1 cellular context compared by ENCODE assay signal in genomic region chr19:33224694-33225457, GRCh38.
TF ChIP-seq lines count a peak whose summit lies in the region.

No MANE protein-coding gene starts in this region.

TF ChIP-seq in HepG2, 621 proteins besides CTCF, POLR2A, EP300 and RAD21 (continued from another document and continues in another):
- TF ChIP-seq ZC3H4 (CRISPR knock-in tag; IDR thresholded peaks at IDR 0.05; ENCODE audit: borderline replicate concordance) (no peak), PATZ1 (CRISPR knock-in tag; IDR thresholded peaks at IDR 0.05) (peak; percentile 71), TERF1 (CRISPR knock-in tag; IDR thresholded peaks at IDR 0.05) (no peak), FOXA1 (IDR thresholded peaks at IDR 0.05) (no peak), FOXA1 (CRISPR knock-in tag; IDR thresholded peaks at IDR 0.05) (no peak), SCMH1 (CRISPR knock-in tag; IDR thresholded peaks at IDR 0.05; ENCODE audit: borderline replicate concordance) (no peak), ZNF484 (CRISPR knock-in tag; IDR thresholded peaks at IDR 0.05; ENCODE audit: borderline replicate concordance, low read depth) (no peak), ZNF232 (CRISPR knock-in tag; IDR thresholded peaks at IDR 0.05; ENCODE audit: borderline replicate concordance) (no peak), SNAPC4 (CRISPR knock-in tag; IDR thresholded peaks at IDR 0.05) (no peak), MEIS1 (CRISPR knock-in tag; IDR thresholded peaks at IDR 0.05; ENCODE audit: borderline replicate concordance) (no peak), CHD2 (IDR thresholded peaks at IDR 0.05; ENCODE audit: low read depth, low read length) (no peak), HNRNPL (IDR thresholded peaks at IDR 0.05; ENCODE audit: low read depth, low read length) (0 out of 2 replicates have a peak, but pooled peaks have one; percentile 71), ZNF547 (CRISPR knock-in tag; IDR thresholded peaks at IDR 0.05) (no peak), ZBTB43 (CRISPR knock-in tag; conservative IDR thresholded peaks at IDR 0.05) (no peak), RCOR2 (CRISPR knock-in tag; IDR thresholded peaks at IDR 0.05) (0 out of 2 replicates have a peak, but pooled peaks have one; percentile 17), FOXP1 (IDR thresholded peaks at IDR 0.05) (no peak), FOXP1 (CRISPR knock-in tag; IDR thresholded peaks at IDR 0.05) (no peak), TCF7L2 (IDR thresholded peaks at IDR 0.05; ENCODE audit: low read depth, low read length) (no peak), KDM6A (CRISPR knock-in tag; IDR thresholded peaks at IDR 0.05; ENCODE audit: low read depth) (no peak), ZXDC (CRISPR knock-in tag; IDR thresholded peaks at IDR 0.05) (no peak), ZNF619 (CRISPR knock-in tag; IDR thresholded peaks at IDR 0.05) (no peak), ZNF839 (CRISPR knock-in tag; IDR thresholded peaks at IDR 0.05; ENCODE audit: borderline replicate concordance) (no peak), ZNF574 (CRISPR knock-in tag; IDR thresholded peaks at IDR 0.05) (no peak), ZNF780A (CRISPR knock-in tag; IDR thresholded peaks at IDR 0.05) (no peak), PRDM10 (CRISPR knock-in tag; IDR thresholded peaks at IDR 0.05; ENCODE audit: low read depth) (no peak), AGO2 (optimal IDR thresholded peaks at IDR 0.05; ENCODE audit: low read depth, low read length) (peak; percentile 21), ARNT2 (CRISPR knock-in tag; IDR thresholded peaks at IDR 0.05; ENCODE audit: low read depth) (no peak), ATF7 (IDR thresholded peaks at IDR 0.05) (no peak), ATF7 (CRISPR knock-in tag; IDR thresholded peaks at IDR 0.05) (no peak), ZNF431 (CRISPR knock-in tag; IDR thresholded peaks at IDR 0.05; ENCODE audit: borderline replicate concordance, low read depth) (no peak), ZBTB2 (CRISPR knock-in tag; IDR thresholded peaks at IDR 0.05; ENCODE audit: low read depth) (no peak), IKZF4 (CRISPR knock-in tag; IDR thresholded peaks at IDR 0.05; ENCODE audit: borderline replicate concordance, low read depth, not compliant biosample characterization) (no peak), GRHL1 (CRISPR knock-in tag; conservative IDR thresholded peaks at IDR 0.05) (no peak), ADNP (CRISPR knock-in tag; IDR thresholded peaks at IDR 0.05) (no peak), ZNF546 (CRISPR knock-in tag; conservative IDR thresholded peaks at IDR 0.05) (no peak)
